ENCODE assay signal across 29 cellular contexts in genomic region chr5:114391321-114391720, GRCh38. TPM values are rescaled to one million over a fixed set of nuclear protein-coding genes. Genes with fewer than 3 reads are reported as not detected.
DNase-seq lines count a peak whose midpoint lies in the region; ATAC-seq and TF ChIP-seq lines count a peak whose summit lies in the region.
"Had no signal": no experiment of that assay in that cellular context is flagged by ENCODE, and none has a peak within 500 bp of the region (broad histone marks: within the 10 kb centered on the region; RNA-seq: fewer than 3 reads in every experiment).

No MANE protein-coding gene starts in this region.

- no peaks in the 10 kb centered on the region for H3K9me3 ChIP-seq in suprapubic skin
- H3K9me3 ChIP-seq: body of pancreas, stomach had no signal

- no peaks in the 10 kb centered on the region for H3K36me3 ChIP-seq in suprapubic skin
- H3K36me3 ChIP-seq: stomach had no signal

- H3K4me3 ChIP-seq in suprapubic skin: no peak overlapping the region
- H3K4me3 ChIP-seq: body of pancreas, stomach had no signal

- ATAC-seq in HG02623 (IDR thresholded peaks at IDR 0.05; ENCODE audit: unreplicated experiment): no peak
- ATAC-seq: body of pancreas, esophagus mucosa, Right ventricle myocardium inferior had no signal

- H3K4me1 ChIP-seq in suprapubic skin: no peaks in the 10 kb centered on the region
- H3K4me1 ChIP-seq: stomach had no signal

- peak; percentile 28 for DNase-seq in Daoy (ENCODE audit: low read depth)
- peak; percentile 18 for DNase-seq in M059J (ENCODE audit: low read depth)
- DNase-seq in dermis blood vessel endothelial cell: peak; percentile 67
- peak; percentile 43 for DNase-seq in kidney tubule cell (ENCODE audit: low spot score)
- DNase-seq in activated CD4-positive, alpha-beta T cell treated with anti-CD3 and anti-CD28 coated beads for 1 hour: no peak
- DNase-seq in suprapubic skin (ENCODE audit: low spot score in 2 of 2): no peak
- no peak for DNase-seq in NCI-H774 (lab: John Stamatoyannopoulos, UW)
- DNase-seq: activated B cell treated with CpG ODN at 0.5 μM for 24 hours; activated CD4-positive, alpha-beta memory T cell treated with anti-CD3 and anti-CD28 coated beads, Interleukin-2, amount 10 ng/mL, durations not matched to agents 7 days and 5 days; activated effector memory CD4-positive, alpha-beta T cell treated with Interleukin-2 at 50 U/mL for 16 hours; activated naive CD8-positive, alpha-beta T cell treated with anti-CD3 and anti-CD28 coated beads for 36 hours; body of pancreas; effector memory CD4-positive, alpha-beta T cell; GDM1; glutamatergic neuron; H7; mammary epithelial cell; NCI-H1417; NCI-H2081 treated with DMSO at 0.1 percent for 48 hours; NCI-H446; OCI-M1; posterior cingulate gyrus; stimulated activated CD8-positive, alpha-beta memory T cell treated with anti-CD3 and anti-CD28 coated beads, Interleukin-4, amount 100 ng/mL, for 48 hours; stomach; T1000; trophoblast cell had no signal

- H3K27ac ChIP-seq in suprapubic skin: no peak overlapping the region
- H3K27ac ChIP-seq: body of pancreas, stomach had no signal

- TF ChIP-seq CTCF in suprapubic skin (IDR thresholded peaks at IDR 0.05): no peak

- TF ChIP-seq EP300 in suprapubic skin (IDR thresholded peaks at IDR 0.05): no peak

- TF ChIP-seq POLR2A in suprapubic skin (IDR thresholded peaks at IDR 0.05): no peak

- no peaks in the 10 kb centered on the region for H3K27me3 ChIP-seq in suprapubic skin
- H3K27me3 ChIP-seq: body of pancreas, stomach had no signal

- 31% methylated on average over 1 of the region's 1 CpG for WGBS in suprapubic skin

RNA-seq across cellular contexts. Expression of gene KCNN2, which starts 29.5 kb away (rescaled TPM):
- total RNA-seq in Daoy (2014; rRNA removed; shearing (Covaris generic)): 0.51 TPM in 1 of 2 replicates, not detected in the other
- total RNA-seq in M059J (2014; rRNA removed; shearing (Covaris generic)): 0.15 and 0.74 TPM in 2 replicates
- total RNA-seq in dermis blood vessel endothelial cell: 0.79 and 1.4 TPM in 2 replicates
- total RNA-seq in suprapubic skin: 1 to 10 TPM in 3 of 4 donors, under 1 TPM in 1; 0.62 to 3.2 (median 2.0) TPM
- total RNA-seq: activated B cell treated with CpG ODN at 0.5 μM for 24 hours; activated CD4-positive, alpha-beta memory T cell treated with anti-CD3 and anti-CD28 coated beads, Interleukin-2, amount 10 ng/mL, durations not matched to agents 7 days and 5 days; activated naive CD8-positive, alpha-beta T cell treated with anti-CD3 and anti-CD28 coated beads for 36 hours; mammary epithelial cell had no signal

Comparison
In these comparisons a context has a peak if more than half of its experiments do, and no peak if none do; other contexts are left out.
1. DNase-seq: peak in Daoy (single experiment), M059J (single experiment), dermis blood vessel endothelial cell (single experiment) and kidney tubule cell (single experiment); none in activated CD4-positive, alpha-beta T cell treated with anti-CD3 and anti-CD28 coated beads for 1 hour (single experiment), suprapubic skin (0 of 2) and NCI-H774 (single experiment).